In the genomic region with DNA sequence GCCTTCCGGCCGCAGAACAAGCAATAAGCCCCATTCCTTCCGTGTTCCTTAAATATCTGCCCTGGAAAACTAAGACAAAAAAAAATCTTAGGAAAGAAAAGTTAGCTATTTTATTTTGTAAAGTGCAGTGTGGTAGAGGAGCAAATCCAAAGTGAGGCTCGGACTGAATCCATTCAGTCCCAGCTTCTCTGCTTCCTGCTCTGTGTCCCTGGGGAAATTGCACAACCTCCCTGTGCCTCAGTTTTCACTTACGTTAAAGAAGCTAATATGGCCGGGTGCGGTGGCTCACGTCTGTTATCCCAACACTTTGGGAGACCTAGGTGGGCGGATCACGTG, we compare ENCODE assay signal across 16 cellular contexts. TPM values are rescaled to one million over a fixed set of nuclear protein-coding genes. Genes with fewer than 3 reads are reported as not detected.
"Had no signal": no experiment of that assay in that cellular context is flagged by ENCODE, and none has a peak within 500 bp of the region (broad histone marks: within the 10 kb centered on the region; RNA-seq: fewer than 3 reads in every experiment).

No MANE protein-coding gene starts in this region.

- H3K79me2 ChIP-seq: parathyroid adenoma had no signal

- H3K9me3 Mint-ChIP-seq: effector memory CD8-positive, alpha-beta T cell; memory B cell; mesothelial cell of epicardium; natural killer cell had no signal

- H2AFZ ChIP-seq: parathyroid adenoma had no signal

- DNase-seq: effector memory CD8-positive, alpha-beta T cell; esophagus squamous epithelium; glutamatergic neuron; islet precursor cell; left lung; lower lobe of right lung; natural killer cell; psoas muscle; stimulated activated naive CD4-positive, alpha-beta T cell; stomach had no signal

- H3K4me3 ChIP-seq: esophagus squamous epithelium, gastroesophageal sphincter, left lung, lower lobe of right lung, psoas muscle, sigmoid colon, skin epidermis, stomach had no signal

- H3K27ac ChIP-seq: esophagus squamous epithelium, gastroesophageal sphincter, left lung, lower lobe of right lung, parathyroid adenoma, psoas muscle, sigmoid colon, skin epidermis, stomach had no signal

- H3K9me3 ChIP-seq: esophagus squamous epithelium, gastroesophageal sphincter, left lung, lower lobe of right lung, psoas muscle, sigmoid colon, stomach had no signal

- H3K27ac Mint-ChIP-seq: memory B cell, mesothelial cell of epicardium, natural killer cell had no signal

- H3K4me3 Mint-ChIP-seq: effector memory CD8-positive, alpha-beta T cell; memory B cell; mesothelial cell of epicardium; natural killer cell had no signal

- ATAC-seq: effector memory CD8-positive, alpha-beta T cell; gastroesophageal sphincter; natural killer cell; psoas muscle had no signal

- H3K36me3 Mint-ChIP-seq: memory B cell, mesothelial cell of epicardium, natural killer cell had no signal

- H3K9ac ChIP-seq: parathyroid adenoma had no signal

- H3K36me3 ChIP-seq: esophagus squamous epithelium, gastroesophageal sphincter, left lung, lower lobe of right lung, sigmoid colon, stomach had no signal

- H3K4me1 Mint-ChIP-seq: memory B cell, mesothelial cell of epicardium had no signal

- H3K27me3 ChIP-seq: gastroesophageal sphincter, left lung, sigmoid colon had no signal

- H3K4me1 ChIP-seq: esophagus squamous epithelium, left lung, lower lobe of right lung, parathyroid adenoma, psoas muscle, stomach had no signal

RNA-seq across cellular contexts. Expression of gene SLIT1, which starts 56.9 kb away (rescaled TPM):
- total RNA-seq: esophagus squamous epithelium had no signal
